ENCODE assay signal across 10 cellular contexts in genomic region chr4:115274545-115274944, GRCh38.
A peak's percentile ranks its signal among the peaks of the same experiment; 100 is the strongest.
DNase-seq lines count a peak whose midpoint lies in the region; ATAC-seq and TF ChIP-seq lines count a peak whose summit lies in the region.
"Had no signal": no experiment of that assay in that cellular context is flagged by ENCODE, and none has a peak within 500 bp of the region (broad histone marks: within the 10 kb centered on the region; RNA-seq: fewer than 3 reads in every experiment).

No MANE protein-coding gene starts in this region.

- no peak overlapping the region for H3K27ac ChIP-seq in CD8-positive, alpha-beta memory T cell (ENCODE audit: low read depth, low read length)
- no peak overlapping the region for H3K27ac ChIP-seq in dorsolateral prefrontal cortex
- H3K27ac ChIP-seq: SJSA1 had no signal

- CTCF ChIA-PET in CD8-positive, alpha-beta memory T cell (lab: Charles Lee), result no interaction called here

- H3K4me1 Mint-ChIP-seq in CD8-positive, alpha-beta memory T cell, result peaks cover 30 to 39% (median 32%) of the 10 kb centered on the region in 3 donors
- H3K4me1 Mint-ChIP-seq in nephron progenitor cell, result no peaks in the 10 kb centered on the region
- H3K4me1 Mint-ChIP-seq in activated naive CD8-positive, alpha-beta T cell treated with anti-CD3 and anti-CD28 coated beads for 36 hours, result no peaks in the 10 kb centered on the region

- no peaks in the 10 kb centered on the region for H3K9me3 ChIP-seq in CD8-positive, alpha-beta memory T cell (ENCODE audit: low read length)
- H3K9me3 ChIP-seq: SJSA1 had no signal

- peaks cover 0 to 13% (median 4%) of the 10 kb centered on the region in 5 donors for H3K9me3 Mint-ChIP-seq in CD8-positive, alpha-beta memory T cell
- no peaks in the 10 kb centered on the region for H3K9me3 Mint-ChIP-seq in nephron progenitor cell
- H3K9me3 Mint-ChIP-seq in activated naive CD8-positive, alpha-beta T cell treated with anti-CD3 and anti-CD28 coated beads for 36 hours, result no peaks in the 10 kb centered on the region

- peak overlapping the region in 5 of 7 donors; percentile 23 to 60 (median 37) for H3K4me3 Mint-ChIP-seq in CD8-positive, alpha-beta memory T cell
- H3K4me3 Mint-ChIP-seq in nephron progenitor cell, result no peak overlapping the region
- H3K4me3 Mint-ChIP-seq in activated naive CD8-positive, alpha-beta T cell treated with anti-CD3 and anti-CD28 coated beads for 36 hours, result no peak overlapping the region

- H3K36me3 Mint-ChIP-seq in CD8-positive, alpha-beta memory T cell, result peaks cover 0 to 30% (median 0%) of the 10 kb centered on the region in 3 donors
- no peaks in the 10 kb centered on the region for H3K36me3 Mint-ChIP-seq in nephron progenitor cell (ENCODE audit: low read depth)
- H3K36me3 Mint-ChIP-seq in activated naive CD8-positive, alpha-beta T cell treated with anti-CD3 and anti-CD28 coated beads for 36 hours, result no peaks in the 10 kb centered on the region

- H3K27me3 Mint-ChIP-seq in CD8-positive, alpha-beta memory T cell, result peaks cover 0 to 3% of the 10 kb centered on the region in 2 donors
- no peaks in the 10 kb centered on the region for H3K27me3 Mint-ChIP-seq in nephron progenitor cell (ENCODE audit: low read depth, poor library complexity)
- H3K27me3 Mint-ChIP-seq in activated naive CD8-positive, alpha-beta T cell treated with anti-CD3 and anti-CD28 coated beads for 36 hours, result no peaks in the 10 kb centered on the region

- H3K36me3 ChIP-seq in CD8-positive, alpha-beta memory T cell (ENCODE audit: insufficient read depth, low read length), result no peaks in the 10 kb centered on the region
- H3K36me3 ChIP-seq: SJSA1 had no signal

- H3K27me3 ChIP-seq in CD8-positive, alpha-beta memory T cell (ENCODE audit: insufficient read depth, low read length, poor library complexity, severe bottlenecking), result no peaks in the 10 kb centered on the region
- H3K27me3 ChIP-seq in dorsolateral prefrontal cortex, result no peaks in the 10 kb centered on the region
- H3K27me3 ChIP-seq: SJSA1 had no signal

- H3K27ac Mint-ChIP-seq in CD8-positive, alpha-beta memory T cell, result peak overlapping the region in 6 of 8 donors; percentile 28 to 51 (median 36)
- H3K27ac Mint-ChIP-seq in nephron progenitor cell, result no peak overlapping the region
- H3K27ac Mint-ChIP-seq in activated naive CD8-positive, alpha-beta T cell treated with anti-CD3 and anti-CD28 coated beads for 36 hours, result no peak overlapping the region

- intact Hi-C loops in dorsolateral prefrontal cortex (cut with DNase I), result no loop called here

- H3K4me3 ChIP-seq in CD8-positive, alpha-beta memory T cell (ENCODE audit: low read length), result no peak overlapping the region
- H3K4me3 ChIP-seq in dorsolateral prefrontal cortex, result no peak overlapping the region
- H3K4me3 ChIP-seq: SJSA1 had no signal

- POLR2A ChIA-PET in CD8-positive, alpha-beta memory T cell (lab: Charles Lee), result no interaction called here

- peaks cover 5% of the 10 kb centered on the region for H3K4me1 ChIP-seq in CD8-positive, alpha-beta memory T cell (ENCODE audit: insufficient read depth, low read length)
- H3K4me1 ChIP-seq: SJSA1 had no signal

- no peak for TF ChIP-seq CTCF in nephron progenitor cell (IDR thresholded peaks at IDR 0.05)
- TF ChIP-seq CTCF in dorsolateral prefrontal cortex (IDR thresholded peaks at IDR 0.05 in 54 of 56, conservative IDR thresholded peaks at IDR 0.05 in 2 of 56; ENCODE audit: low read depth in 1 of 56, partially characterized antibody in 56 of 56), result no peak

- peak; percentile 90 for ATAC-seq in GM19467 (IDR thresholded peaks at IDR 0.05; ENCODE audit: unreplicated experiment)
- peak; percentile 62 for ATAC-seq in HG03103 (IDR thresholded peaks at IDR 0.05; ENCODE audit: low read depth, unreplicated experiment)

- peak in 1 of 5 donors; percentile 12 for DNase-seq in CD8-positive, alpha-beta memory T cell
- peak; percentile 45 for DNase-seq in NOMO-1 treated with dmso at 0.1 percent for 144 hours (lab: John Stamatoyannopoulos, UW; ENCODE audit: unreplicated experiment)
- DNase-seq in activated gamma-delta T cell treated with Interleukin-2 at 50 U/mL for 16 hours, result no peak
- no peak for DNase-seq in nephron progenitor cell
- no peak for DNase-seq in activated naive CD8-positive, alpha-beta T cell treated with anti-CD3 and anti-CD28 coated beads for 36 hours
- DNase-seq in dorsolateral prefrontal cortex, result no peak
- DNase-seq: dermis blood vessel endothelial cell had no signal

Comparison
In these comparisons a context has a peak if more than half of its experiments do, and no peak if none do; other contexts are left out.
1. H3K27ac Mint-ChIP-seq: peak in CD8-positive, alpha-beta memory T cell (6 of 8); none in nephron progenitor cell (single experiment) and activated naive CD8-positive, alpha-beta T cell treated with anti-CD3 and anti-CD28 coated beads for 36 hours (single experiment).
2. H3K4me3 Mint-ChIP-seq: peak in CD8-positive, alpha-beta memory T cell (5 of 7); none in nephron progenitor cell (single experiment) and activated naive CD8-positive, alpha-beta T cell treated with anti-CD3 and anti-CD28 coated beads for 36 hours (single experiment).